In genomic region chr7:101211501-101211900, GRCh38 we compare ENCODE assay signal across 4 cellular contexts. TPM values are rescaled to one million over a fixed set of nuclear protein-coding genes. Genes with fewer than 3 reads are reported as not detected.
"Had no signal": no experiment of that assay in that cellular context is flagged by ENCODE, and none has a peak within 500 bp of the region (broad histone marks: within the 10 kb centered on the region; RNA-seq: fewer than 3 reads in every experiment).

No MANE protein-coding gene starts in this region.

- H3K4me3 ChIP-seq: GM23338 had no signal

- H3K9me3 Mint-ChIP-seq: GM23338, H9 had no signal

- DNase-seq: H9, HCEC 1CT, IMR-90 had no signal

- H3K4me3 Mint-ChIP-seq: GM23338, H9 had no signal

- H3K27ac Mint-ChIP-seq: GM23338, H9 had no signal

RNA-seq across cellular contexts. Expression of gene MOGAT3, which starts 10.7 kb away (rescaled TPM):
- total RNA-seq: GM23338, IMR-90 had no signal

RNA-seq across cellular contexts. Expression of gene NAT16, which starts 31.4 kb away (rescaled TPM):
- total RNA-seq: IMR-90 had no signal
